In genomic region chr6:136790411-136791295, GRCh38 we compare ENCODE assay signal across 1 cellular context.
TF ChIP-seq lines count a peak whose summit lies in the region.

No MANE protein-coding gene starts in this region.

TF ChIP-seq in endothelial cell of umbilical vein, 7 proteins besides CTCF, POLR2A, EP300 and RAD21 (continued from another document):
- TF ChIP-seq FOS (IDR thresholded peaks at IDR 0.05; ENCODE audit: borderline replicate concordance, insufficient read depth, low read length): no peak
- TF ChIP-seq MYC (IDR thresholded peaks at IDR 0.05; ENCODE audit: low read depth, low read length): no peak
- TF ChIP-seq POLR2AphosphoS5 (IDR thresholded peaks at IDR 0.05; ENCODE audit: insufficient read depth, low read depth, low read length): no peak
